23 cellular contexts compared by ENCODE assay signal in genomic region chr21:31848339-31848985, GRCh38. TPM values are rescaled to one million over a fixed set of nuclear protein-coding genes. Genes with fewer than 3 reads are reported as not detected.
"Had no signal": no experiment of that assay in that cellular context is flagged by ENCODE, and none has a peak within 500 bp of the region (broad histone marks: within the 10 kb centered on the region; RNA-seq: fewer than 3 reads in every experiment).

No MANE protein-coding gene starts in this region.

- H3K4me3 ChIP-seq: colonic mucosa, heart left ventricle, left lung, lower lobe of right lung, ovary, right lobe of liver, skin epidermis, suprapubic skin, thyroid gland, uterus had no signal

- H3K27ac Mint-ChIP-seq: memory B cell, nephron, progenitor cell of endocrine pancreas, type B pancreatic cell had no signal

- H3K27me3 ChIP-seq: colonic mucosa, ovary, right lobe of liver, suprapubic skin, thyroid gland, uterus had no signal

- H3K27ac ChIP-seq: colonic mucosa, heart left ventricle, left lung, lower lobe of right lung, ovary, right lobe of liver, skin epidermis, suprapubic skin, thyroid gland, uterus had no signal

- DNase-seq: caudate nucleus; colonic mucosa; dermis blood vessel endothelial cell; foreskin melanocyte; heart left ventricle; hypothalamus; left lung; lower lobe of right lung; midbrain; naive B cell; ovary; right lobe of liver; stimulated activated CD4-positive, alpha-beta T cell treated with anti-CD3 and anti-CD28 coated beads, Interleukin-12 subunit alpha, Interleukin-12 subunit beta, amount 100 ng/mL, for 4 hours; stimulated activated naive CD4-positive, alpha-beta T cell; thyroid gland; uterus had no signal

- H3K4me1 ChIP-seq: colonic mucosa, left lung, lower lobe of right lung, right lobe of liver, suprapubic skin, thyroid gland, uterus had no signal

- H3K4me3 Mint-ChIP-seq: memory B cell, naive B cell, nephron, type B pancreatic cell had no signal

- H3K9me3 ChIP-seq: colonic mucosa, heart left ventricle, left lung, lower lobe of right lung, ovary, right lobe of liver, suprapubic skin, thyroid gland, uterus had no signal

- H3K36me3 ChIP-seq: colonic mucosa, heart left ventricle, left lung, lower lobe of right lung, ovary, right lobe of liver, suprapubic skin, thyroid gland, uterus had no signal

- H3K9me3 Mint-ChIP-seq: nephron, type B pancreatic cell had no signal

- H3K36me3 Mint-ChIP-seq: type B pancreatic cell had no signal

- H3K4me1 Mint-ChIP-seq: memory B cell, naive B cell had no signal

RNA-seq across cellular contexts. Expression of gene HUNK, which starts 24.4 kb away (rescaled TPM):
- total RNA-seq: glomerular endothelial cell had no signal
